ENCODE assay signal across 8 cellular contexts in the genomic region with DNA sequence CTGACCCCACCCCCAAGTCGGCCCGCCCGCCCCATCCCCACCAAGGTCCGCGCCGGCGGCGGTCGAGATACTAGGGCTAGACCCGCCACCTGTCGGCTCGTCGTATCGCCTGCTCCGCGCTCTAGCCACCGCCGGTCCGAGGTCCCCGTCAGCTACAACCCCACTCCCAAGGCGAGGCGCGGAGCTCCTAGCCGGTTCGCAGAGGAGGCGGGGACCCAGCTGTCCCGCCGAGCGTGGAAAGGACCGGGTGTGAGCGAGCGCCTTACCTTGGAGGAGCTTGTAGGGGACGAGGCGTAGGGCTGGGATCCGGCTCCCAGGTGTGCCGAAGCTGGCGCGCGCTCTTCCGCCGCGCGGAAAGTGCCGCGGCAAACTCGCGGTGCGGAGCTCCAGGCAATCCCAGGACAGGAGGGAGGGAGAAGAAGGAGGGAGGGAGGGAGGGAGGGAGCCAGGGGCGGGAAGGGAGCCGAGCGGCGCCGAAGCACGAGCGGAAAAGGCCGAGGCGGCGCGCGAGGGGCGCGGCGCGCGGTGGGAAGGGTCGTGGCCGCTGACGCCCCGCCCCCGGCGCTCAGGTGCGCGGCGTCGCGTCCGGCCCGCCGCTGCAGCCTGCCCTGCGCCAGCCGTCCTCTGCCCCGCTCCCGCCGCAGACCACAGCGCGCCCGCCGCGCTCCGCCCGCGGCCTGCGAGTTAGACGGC. TPM values are rescaled to one million over a fixed set of nuclear protein-coding genes. Genes with fewer than 3 reads are reported as not detected.
DNase-seq lines count a peak whose midpoint lies in the region; ATAC-seq and TF ChIP-seq lines count a peak whose summit lies in the region.

A gene with protein sequence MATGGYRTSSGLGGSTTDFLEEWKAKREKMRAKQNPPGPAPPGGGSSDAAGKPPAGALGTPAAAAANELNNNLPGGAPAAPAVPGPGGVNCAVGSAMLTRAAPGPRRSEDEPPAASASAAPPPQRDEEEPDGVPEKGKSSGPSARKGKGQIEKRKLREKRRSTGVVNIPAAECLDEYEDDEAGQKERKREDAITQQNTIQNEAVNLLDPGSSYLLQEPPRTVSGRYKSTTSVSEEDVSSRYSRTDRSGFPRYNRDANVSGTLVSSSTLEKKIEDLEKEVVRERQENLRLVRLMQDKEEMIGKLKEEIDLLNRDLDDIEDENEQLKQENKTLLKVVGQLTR (minus strand): TSS at position 359 of the 693 bp plus-strand sequence. CDS start 720 bp downstream, outside the sequence.

- H3K36me3 ChIP-seq in neutrophil, result no peaks in the 10 kb centered on the region

- H3K4me3 ChIP-seq in neutrophil (ENCODE audit: low read depth in 1 of 2, low read length in 1 of 2), result peak within 1 kb of the TSS; percentile 57 to 67

- no peaks in the 10 kb centered on the region for H3K36me3 Mint-ChIP-seq in activated T-helper 17 cell treated with anti-CD3 and anti-CD28 coated beads, Interleukin-2, amount 50 U/mL, for 72 hours (ENCODE audit: low read depth)

- H3K4me1 Mint-ChIP-seq in activated T-helper 17 cell treated with anti-CD3 and anti-CD28 coated beads, Interleukin-2, amount 50 U/mL, for 72 hours, result no peaks in the 10 kb centered on the region

- peaks cover 58% of the 10 kb centered on the region for H3K27me3 Mint-ChIP-seq in activated T-helper 17 cell treated with anti-CD3 and anti-CD28 coated beads, Interleukin-2, amount 50 U/mL, for 72 hours

- no peaks in the 10 kb centered on the region for H3K9me3 Mint-ChIP-seq in activated T-helper 17 cell treated with anti-CD3 and anti-CD28 coated beads, Interleukin-2, amount 50 U/mL, for 72 hours

- ATAC-seq in HG03342 (IDR thresholded peaks at IDR 0.05; ENCODE audit: unreplicated experiment), result peak; percentile 61
- peak; percentile 53 for ATAC-seq in activated T-helper 17 cell treated with anti-CD3 and anti-CD28 coated beads, Interleukin-2, amount 50 U/mL, for 72 hours (replicated peaks)

- H3K27ac Mint-ChIP-seq in activated T-helper 17 cell treated with anti-CD3 and anti-CD28 coated beads, Interleukin-2, amount 50 U/mL, for 72 hours, result no peak within 1 kb of the TSS

- no peaks in the 10 kb centered on the region for H3K9me3 ChIP-seq in neutrophil

- H3K4me3 Mint-ChIP-seq in activated T-helper 17 cell treated with anti-CD3 and anti-CD28 coated beads, Interleukin-2, amount 50 U/mL, for 72 hours, result peak within 1 kb of the TSS; percentile 80

- peak within 1 kb of the TSS; percentile 38 for H3K27ac ChIP-seq in neutrophil

- peaks cover 65% of the 10 kb centered on the region for H3K27me3 ChIP-seq in neutrophil

- peaks cover 22 to 27% of the 10 kb centered on the region in 2 experiments for H3K4me1 ChIP-seq in neutrophil (ENCODE audit: control insufficient read depth in 1 of 2, insufficient read depth in 1 of 2, low read depth in 1 of 2, low read length in 1 of 2)

- DNase-seq in Caki2 (ENCODE audit: low read depth) (peak; percentile 96), GM19240 (ENCODE audit: insufficient read length, low spot score) (peak; percentile 52), NCI-H446 treated with DMSO at 0.1 percent for 48 hours (lab: John Stamatoyannopoulos, UW) (peak; percentile 54), germinal center (ENCODE audit: low spot score) (peak; percentile 84), OCI-M2 (lab: John Stamatoyannopoulos, UW; ENCODE audit: unreplicated experiment) (no peak)

- TF ChIP-seq CTCF in neutrophil (IDR thresholded peaks at IDR 0.05), result no peak

- in situ Hi-C loops in Caki2 (cut with HindIII; ENCODE audit: low pct_unique_long_range_greater_than_20kb, low sequenced_read_pairs), result no loop called here

RNA-seq across cellular contexts. Expression of the gene that starts here (rescaled TPM):
- 252 and 306 TPM in 2 replicates for total RNA-seq in Caki2 (2014; rRNA removed; shearing (Covaris generic); ENCODE audit: low replicate concordance)
- 1 to 10 TPM; 1.2 to 5.6 TPM for total RNA-seq in activated T-helper 17 cell treated with anti-CD3 and anti-CD28 coated beads, Interleukin-2, amount 50 U/mL, for 72 hours

Comparison
In these comparisons a context has a peak if more than half of its experiments do, and no peak if none do; other contexts are left out.
1. RNA of the gene that starts here (total RNA-seq): 252 to 306 TPM in Caki2; 1.2 to 5.6 TPM in activated T-helper 17 cell treated with anti-CD3 and anti-CD28 coated beads, Interleukin-2, amount 50 U/mL, for 72 hours; every median in the first group is over 10 times any median in the second.